12 cellular contexts compared by ENCODE assay signal in the genomic region with DNA sequence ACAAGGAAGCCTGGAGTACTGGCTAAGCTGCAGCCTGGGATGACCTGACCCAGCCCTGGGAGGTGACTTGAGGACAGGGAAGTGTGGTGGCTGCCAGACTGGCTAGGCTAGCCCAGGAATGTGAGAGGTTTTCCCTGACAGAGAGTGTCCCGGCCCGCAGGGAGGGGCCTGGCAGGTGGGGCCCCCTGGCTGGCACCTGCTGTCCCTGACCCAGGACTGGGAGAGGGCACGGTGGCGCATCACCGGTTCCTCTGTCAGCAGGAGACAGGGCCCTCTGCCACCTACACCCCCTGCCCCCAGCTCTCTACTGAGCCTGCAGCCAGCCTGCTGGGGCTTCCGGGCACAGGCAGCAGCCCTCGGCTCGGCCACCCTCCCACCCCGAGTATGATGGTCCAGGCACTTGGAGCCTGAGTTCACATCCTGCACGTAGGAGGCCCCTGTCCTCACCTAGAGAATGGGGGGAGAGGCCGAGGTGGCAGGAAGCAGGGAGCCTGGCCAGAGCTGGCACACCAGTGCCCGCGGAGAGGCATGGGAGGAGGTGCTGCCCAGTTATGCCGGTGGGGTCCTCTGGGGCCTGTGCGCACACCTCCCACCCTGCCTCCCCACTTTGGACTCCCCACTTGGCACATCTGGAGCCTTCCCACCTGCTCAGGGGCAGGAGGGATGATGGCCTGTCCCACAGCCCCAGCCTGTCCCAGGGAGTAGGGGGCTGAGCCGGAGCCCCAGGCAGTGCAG. TPM values are rescaled to one million over a fixed set of nuclear protein-coding genes. Genes with fewer than 3 reads are reported as not detected.
DNase-seq lines count a peak whose midpoint lies in the region; ATAC-seq, FAIRE-seq and TF ChIP-seq lines count a peak whose summit lies in the region.
"Had no signal": no experiment of that assay in that cellular context is flagged by ENCODE, and none has a peak within 500 bp of the region (broad histone marks: within the 10 kb centered on the region; RNA-seq: fewer than 3 reads in every experiment).

No MANE protein-coding gene starts in this region.

- CTCF ChIA-PET in T-cell (lab: Charles Lee) = no interaction called here

- H3K4me3 ChIP-seq in iPS-15b (ENCODE audit: low read depth, low read length) = peak overlapping the region; percentile 52
- no peak overlapping the region for H3K4me3 ChIP-seq in small intestine (ENCODE audit: low read depth in 1 of 2, low read length in 2 of 2)
- H3K4me3 ChIP-seq: prostate gland had no signal

- no peaks in the 10 kb centered on the region for H3K9me3 ChIP-seq in iPS-15b (ENCODE audit: control insufficient read depth, insufficient read depth, low read length)
- H3K9me3 ChIP-seq in small intestine (ENCODE audit: control insufficient read depth, low read depth) = no peaks in the 10 kb centered on the region
- H3K9me3 ChIP-seq: Peyer's patch, prostate gland had no signal

- POLR2A ChIA-PET in T-cell (lab: Charles Lee) = no interaction called here

- H3K4me1 ChIP-seq in iPS-15b (ENCODE audit: control insufficient read depth, insufficient read depth, low read length) (no peaks in the 10 kb centered on the region), small intestine (ENCODE audit: control insufficient read depth in 2 of 2, insufficient read depth in 1 of 2, low read depth in 1 of 2, low read length in 1 of 2) (no peaks in the 10 kb centered on the region)
- H3K4me1 ChIP-seq: prostate gland had no signal

- peaks cover 4 to 5% of the 10 kb centered on the region in 2 donors for H3K27me3 Mint-ChIP-seq in T-cell

- no peaks in the 10 kb centered on the region for H3K9me3 Mint-ChIP-seq in T-cell

- TF ChIP-seq CTCF in GM20000 (IDR thresholded peaks at IDR 0.05; ENCODE audit: extremely low read depth, missing control alignments) = no peak

- H3K27me3 ChIP-seq in iPS-15b (ENCODE audit: control insufficient read depth, insufficient read depth, low read length) = no peaks in the 10 kb centered on the region
- H3K27me3 ChIP-seq in small intestine (ENCODE audit: control insufficient read depth in 2 of 2, insufficient read depth in 2 of 2, low read length in 2 of 2) = no peaks in the 10 kb centered on the region
- H3K27me3 ChIP-seq: Peyer's patch had no signal

- no peak for FAIRE-seq in small intestine (lab: Jason Lieb, UNC)

- H3K4me3 Mint-ChIP-seq in T-cell = peak overlapping the region in 2 of 3 donors; percentile 39 to 71

- H3K4me1 Mint-ChIP-seq in T-cell = peaks cover 6 to 7% (median 6%) of the 10 kb centered on the region in 3 donors

- H3K27ac ChIP-seq in small intestine (ENCODE audit: low read depth in 1 of 2, low read length in 1 of 2) = no peak overlapping the region

- H3K36me3 Mint-ChIP-seq in T-cell = no peaks in the 10 kb centered on the region

- H3K27ac Mint-ChIP-seq in T-cell = no peak overlapping the region

- 32 to 68% (median 59%) methylated on average over 14 to 16 of the region's 16 CpGs for WGBS in small intestine, 3 donors

- ATAC-seq in T-cell (replicated peaks in 1 of 4) (no peak), HG02884 (IDR thresholded peaks at IDR 0.05; ENCODE audit: unreplicated experiment) (no peak)

- DNase-seq in SIG-M5 treated with dmso at 0.1 percent for 504 hours (lab: John Stamatoyannopoulos, UW; ENCODE audit: unreplicated experiment) (peak; percentile 24), SIG-M5 (lab: John Stamatoyannopoulos, UW) (no peak), T-cell (no peak), small intestine (peak; percentile 64), NOMO-1 treated with DMSO at 0.1 percent for 48 hours (lab: John Stamatoyannopoulos, UW; ENCODE audit: unreplicated experiment) (no peak), GM20000 (ENCODE audit: low spot score) (no peak)
- DNase-seq: cerebellar nuclear complex, NCI-H1092 treated with DMSO at 0.1 percent for 48 hours, Peyer's patch had no signal

- no peak overlapping the region for H3K9ac ChIP-seq in iPS-15b (ENCODE audit: low read depth, low read length)

- no peaks in the 10 kb centered on the region for H3K36me3 ChIP-seq in iPS-15b (ENCODE audit: control insufficient read depth, insufficient read depth, low read length)
- no peaks in the 10 kb centered on the region for H3K36me3 ChIP-seq in small intestine (ENCODE audit: control insufficient read depth in 2 of 2, insufficient read depth in 2 of 2, low read length in 2 of 2)
- H3K36me3 ChIP-seq: Peyer's patch, prostate gland had no signal

RNA-seq across cellular contexts. Expression of gene PRSS27, which starts 0.5 kb away (rescaled TPM):
- total RNA-seq in T-cell = 1 to 10 TPM in 3 of 5 donors, under 1 TPM in 2; 0.70 to 2.0 (median 1.1) TPM
- polyA plus RNA-seq in small intestine = 1 to 10 TPM in 1 of 3 donors, not detected in 2; 1.3 TPM

RNA-seq across cellular contexts. Expression of gene SRRM2, which starts 32.9 kb away (rescaled TPM):
- total RNA-seq in T-cell = 1,000 to 10,000 TPM in 2 of 5 donors, 100 to 1,000 TPM in 3; 784 to 1,343 (median 947) TPM
- 100 to 1,000 TPM; 329 to 655 (median 391) TPM for polyA plus RNA-seq in small intestine

RNA-seq across cellular contexts. Expression of gene KCTD5, which starts 37.2 kb away (rescaled TPM):
- 10 to 100 TPM; 19.5 to 29.1 (median 26.3) TPM for total RNA-seq in T-cell
- polyA plus RNA-seq in small intestine = 10 to 100 TPM; 24.3 to 41.2 (median 35.5) TPM

RNA-seq across cellular contexts. Expression of gene ELOB, which starts 57.6 kb away (rescaled TPM):
- 100 to 1,000 TPM in 4 of 5 donors, 10 to 100 TPM in 1; 71.8 to 153 (median 131) TPM for total RNA-seq in T-cell
- 100 to 1,000 TPM; 376 to 718 (median 417) TPM for polyA plus RNA-seq in small intestine

Comparison
In these comparisons a context has a peak if more than half of its experiments do, and no peak if none do; other contexts are left out.
1. DNase-seq: peak in SIG-M5 treated with dmso at 0.1 percent for 504 hours (single experiment) and small intestine (single experiment); none in SIG-M5 (single experiment), T-cell (0 of 34), NOMO-1 treated with DMSO at 0.1 percent for 48 hours (single experiment) and GM20000 (single experiment).